ENCODE assay signal across 16 cellular contexts in the genomic region with DNA sequence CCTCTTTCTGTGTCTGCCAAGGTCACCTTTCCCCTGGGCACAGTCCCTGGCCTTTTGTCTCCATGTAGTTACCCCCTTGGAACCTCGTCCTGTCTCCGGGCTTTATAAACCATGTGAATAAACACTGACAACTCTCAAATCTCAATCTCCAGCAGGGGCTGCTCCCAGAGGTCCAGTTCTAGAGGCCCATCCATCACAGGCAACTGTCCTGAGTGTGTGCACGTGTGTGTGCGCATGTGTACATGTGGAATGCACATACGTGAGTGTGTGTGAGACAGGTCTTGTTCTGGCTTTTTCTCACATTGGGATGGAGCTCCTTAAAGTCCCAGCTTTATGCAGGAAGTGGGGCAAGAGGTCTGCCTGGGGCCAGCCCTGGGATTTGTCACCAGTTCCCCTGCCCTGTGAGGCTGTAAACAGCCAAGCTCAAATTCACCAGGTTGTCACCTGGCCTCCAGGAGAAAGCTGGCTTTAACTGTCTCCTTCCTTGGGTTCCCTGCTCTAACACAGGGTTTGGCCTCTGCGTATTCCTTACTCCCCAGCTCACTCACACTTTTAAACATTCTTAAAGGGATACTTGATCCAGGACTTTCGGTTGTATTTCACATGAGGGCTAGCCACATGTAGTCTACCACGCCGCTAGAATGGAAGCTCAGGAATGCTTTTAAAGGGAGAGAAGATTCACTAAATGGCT.
"Had no signal": no experiment of that assay in that cellular context is flagged by ENCODE, and none has a peak within 500 bp of the region (broad histone marks: within the 10 kb centered on the region; RNA-seq: fewer than 3 reads in every experiment).

No MANE protein-coding gene starts in this region.

- H3K9me3 Mint-ChIP-seq: activated naive CD4-positive, alpha-beta T cell treated with anti-CD3 and anti-CD28 coated beads, Interleukin-2, amount 50 U/mL, for 24 hours had no signal

- H3K4me1 ChIP-seq: adrenal gland, pancreas, tibial artery had no signal

- H3K4me3 ChIP-seq: adrenal gland, cardiac muscle cell, left ventricle myocardium inferior, pancreas, SK-N-MC, tibial artery, vagina had no signal

- H3K27me3 Mint-ChIP-seq: activated naive CD4-positive, alpha-beta T cell treated with anti-CD3 and anti-CD28 coated beads, Interleukin-2, amount 50 U/mL, for 24 hours had no signal

- H3K27me3 ChIP-seq: adrenal gland, cardiac muscle cell, pancreas, tibial artery, vagina had no signal

- H3K9me3 ChIP-seq: adrenal gland, left ventricle myocardium inferior, pancreas, vagina had no signal

- DNase-seq: activated CD4-positive, alpha-beta T cell treated with anti-CD3 and anti-CD28 coated beads for 1 hour; activated CD4-positive, alpha-beta T cell treated with anti-CD3 and anti-CD28 coated beads, Interleukin-2, amount 50 U/mL, for 4 hours; activated effector memory CD4-positive, alpha-beta T cell treated with Interleukin-2 at 50 U/mL for 16 hours; activated T-cell treated with anti-CD3 and anti-CD28 coated beads, Interleukin-2, amount 50 U/mL, for 1 hour; adrenal gland; left ventricle myocardium inferior; pancreas; stimulated activated CD4-positive, alpha-beta T cell treated with anti-CD3 and anti-CD28 coated beads, Interleukin-15, amount 100 ng/mL, for 24 hours; stimulated activated CD4-positive, alpha-beta T cell treated with anti-CD3 and anti-CD28 coated beads, Interleukin-4, amount 100 ng/mL, for 1 hour; stimulated activated naive CD4-positive, alpha-beta T cell; T-helper 9 cell had no signal

- H3K36me3 ChIP-seq: adrenal gland, cardiac muscle cell, left ventricle myocardium inferior, pancreas, tibial artery, vagina had no signal

- H3K27ac Mint-ChIP-seq: activated naive CD4-positive, alpha-beta T cell treated with anti-CD3 and anti-CD28 coated beads, Interleukin-2, amount 50 U/mL, for 24 hours had no signal

- ATAC-seq: pancreas had no signal

- H3K4me3 Mint-ChIP-seq: activated naive CD4-positive, alpha-beta T cell treated with anti-CD3 and anti-CD28 coated beads, Interleukin-2, amount 50 U/mL, for 24 hours had no signal

- H3K27ac ChIP-seq: adrenal gland, cardiac muscle cell, left ventricle myocardium inferior, pancreas, SK-N-MC, tibial artery, vagina had no signal
